Comparison of ENCODE assay signal across 20 cellular contexts in the genomic region with DNA sequence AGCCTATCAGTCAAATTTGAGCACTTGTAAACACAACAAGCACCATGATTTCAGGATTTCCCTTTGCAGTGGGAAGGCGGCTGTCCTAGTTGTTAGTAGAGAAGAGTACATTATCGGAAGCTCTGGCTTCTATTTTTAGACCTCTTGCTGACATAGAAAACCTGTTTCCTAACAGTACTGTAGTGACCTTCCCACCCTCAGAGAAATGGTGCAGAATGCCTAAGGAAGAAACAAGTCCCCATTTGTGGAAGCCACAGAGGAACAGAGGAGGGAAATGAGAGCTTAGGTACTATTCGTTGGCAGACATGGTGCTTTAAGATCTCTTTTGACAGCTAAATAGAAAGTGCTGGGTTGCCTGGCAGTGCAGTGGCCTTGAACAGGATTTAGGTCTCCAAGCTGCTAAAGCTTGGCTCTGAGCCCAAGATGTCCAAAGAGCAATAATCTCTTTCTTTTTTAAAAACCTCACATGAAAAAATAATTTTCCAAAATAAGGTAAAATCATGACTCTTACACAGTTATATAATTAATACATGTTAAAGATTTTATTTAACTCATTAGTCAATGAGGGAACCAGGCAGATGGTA. TPM values are rescaled to one million over a fixed set of nuclear protein-coding genes. Genes with fewer than 3 reads are reported as not detected.
DNase-seq lines count a peak whose midpoint lies in the region; ATAC-seq, FAIRE-seq and TF ChIP-seq lines count a peak whose summit lies in the region.
"Had no signal": no experiment of that assay in that cellular context is flagged by ENCODE, and none has a peak within 500 bp of the region (broad histone marks: within the 10 kb centered on the region; RNA-seq: fewer than 3 reads in every experiment).

No MANE protein-coding gene starts in this region.

- no peak for TF ChIP-seq RAD21 in liver (IDR thresholded peaks at IDR 0.05)
- no peak for TF ChIP-seq RAD21 in HepG2 (CRISPR knock-in tag; IDR thresholded peaks at IDR 0.05)

- TF ChIP-seq CTCF in liver (IDR thresholded peaks at IDR 0.05; ENCODE audit: low read depth, low read length, missing input control): no peak
- no peak for TF ChIP-seq CTCF in HepG2 (CRISPR knock-in tag; IDR thresholded peaks at IDR 0.05)
- TF ChIP-seq CTCF in MCF 10A (IDR thresholded peaks at IDR 0.05; ENCODE audit: unreplicated experiment): no peak
- TF ChIP-seq CTCF in GM23338 (conservative IDR thresholded peaks at IDR 0.05; ENCODE audit: low read depth in 2 of 2): no peak

- H3K27ac ChIP-seq in liver (ENCODE audit: low read depth in 1 of 2, low read length in 2 of 2) (no peak overlapping the region), HepG2 (ENCODE audit: extremely low read length, insufficient read depth, low read length) (no peak overlapping the region), GM23338 (ENCODE audit: low read depth) (no peak overlapping the region)
- H3K27ac ChIP-seq: A549 had no signal

- H3K27me3 Mint-ChIP-seq in MCF 10A (ENCODE audit: insufficient read depth, unreplicated experiment) (peaks cover 48% of the 10 kb centered on the region), GM23338 (ENCODE audit: insufficient read depth, low read depth, poor library complexity) (no peaks in the 10 kb centered on the region)

- TF ChIP-seq POLR2A in HepG2 (IDR thresholded peaks at IDR 0.05; ENCODE audit: insufficient read depth in 1 of 2, low read depth in 2 of 2, low read length in 2 of 2): no peak

- H3F3A ChIP-seq in GM23338 (replicated peaks; ENCODE audit: low read depth): no peaks in the 10 kb centered on the region

- ATAC-seq in HepG2: no peak
- no peak for ATAC-seq in GM23338
- ATAC-seq: A549, SK-N-SH treated with all-trans-retinoic acid at 6 μM for 48 hours had no signal

- H3K4me3 ChIP-seq in liver (ENCODE audit: low read depth in 1 of 3, low read length in 3 of 3) (no peak overlapping the region), HepG2 (replicated peaks in 1 of 3; ENCODE audit: insufficient read depth in 1 of 3, low read depth in 2 of 3, low read length in 3 of 3) (no peak overlapping the region), GM23338 (no peak overlapping the region)
- H3K4me3 ChIP-seq: A549, HAP-1 had no signal

- H3K36me3 ChIP-seq in liver (ENCODE audit: control insufficient read depth in 4 of 4, insufficient read depth in 3 of 4, low read depth in 1 of 4, low read length in 3 of 4) (no peaks in the 10 kb centered on the region), HepG2 (replicated peaks in 1 of 2; ENCODE audit: control insufficient read depth in 1 of 2, insufficient read depth in 2 of 2, low read length in 2 of 2) (no peaks in the 10 kb centered on the region), GM23338 (ENCODE audit: insufficient read depth) (no peaks in the 10 kb centered on the region)
- H3K36me3 ChIP-seq: HAP-1 had no signal

- H3K4me1 Mint-ChIP-seq in MCF 10A (ENCODE audit: insufficient read depth, unreplicated experiment) (no peaks in the 10 kb centered on the region), GM23338 (no peaks in the 10 kb centered on the region)

- H3K9me3 Mint-ChIP-seq in MCF 10A (ENCODE audit: unreplicated experiment) (no peaks in the 10 kb centered on the region), GM23338 (no peaks in the 10 kb centered on the region)

- H3K27me3 ChIP-seq in liver (ENCODE audit: control insufficient read depth in 4 of 4, insufficient read depth in 4 of 4, low read length in 3 of 4): no peaks in the 10 kb centered on the region
- H3K27me3 ChIP-seq in HepG2 (ENCODE audit: control insufficient read depth in 1 of 2, insufficient read depth in 2 of 2, low read length in 2 of 2): no peaks in the 10 kb centered on the region
- H3K27me3 ChIP-seq in GM23338 (ENCODE audit: insufficient read depth): no peaks in the 10 kb centered on the region

- in situ Hi-C loops in HepG2 (cut with HindIII; ENCODE audit: extremely low pct_ligation_motif_present, low pct_unique_long_range_greater_than_20kb): no loop called here

- no peaks in the 10 kb centered on the region for H3K36me3 Mint-ChIP-seq in MCF 10A (ENCODE audit: insufficient read depth, unreplicated experiment)
- H3K36me3 Mint-ChIP-seq in GM23338 (ENCODE audit: low read depth): no peaks in the 10 kb centered on the region; the same call in 2 of the 3 replicates

- POLR2A ChIA-PET in HepG2 (lab: Yijun Ruan, JAX) (no interaction called here), MCF 10A (lab: Yijun Ruan, JAX) (interaction anchor here (0.6 kb wide), 1 partner anchor 707 kb away, joined by 3 read pairs; no protein-coding TSS in a partner anchor)

- 46% methylated on average over 3 of the region's 3 CpGs for WGBS in liver
- 21% methylated on average over 3 of the region's 3 CpGs for WGBS in HepG2 (ENCODE audit: low lambda C conversion rate)

- H4K20me1 ChIP-seq in HepG2 (ENCODE audit: insufficient read depth, low read length) (no peaks in the 10 kb centered on the region), GM23338 (replicated peaks; ENCODE audit: insufficient read depth) (no peaks in the 10 kb centered on the region)

- TF ChIP-seq EP300 in HepG2 (IDR thresholded peaks at IDR 0.05; ENCODE audit: low read depth in 2 of 2, low read length in 2 of 2) (no peak), HepG2 (CRISPR knock-in tag; IDR thresholded peaks at IDR 0.05; ENCODE audit: borderline replicate concordance) (no peak)

- no peaks in the 10 kb centered on the region for H3K9me2 ChIP-seq in GM23338 (ENCODE audit: insufficient read depth)

- no peaks in the 10 kb centered on the region for H3K79me2 ChIP-seq in HepG2 (ENCODE audit: insufficient read depth, low read length)
- H3K79me2 ChIP-seq in GM23338 (replicated peaks; ENCODE audit: insufficient read depth): no peaks in the 10 kb centered on the region

- no peak overlapping the region for H3K9ac ChIP-seq in liver (ENCODE audit: low read depth in 1 of 2, low read length in 2 of 2)
- no peak overlapping the region for H3K9ac ChIP-seq in HepG2 (ENCODE audit: insufficient read depth, low read depth, low read length)

- intact Hi-C loops in HepG2 (cut with micrococcal nuclease; ENCODE audit: unreplicated experiment): no loop called here
- intact Hi-C loops in MCF 10A (cut with micrococcal nuclease): no loop called here

- CTCF ChIA-PET in HepG2 (lab: Yijun Ruan, JAX; ENCODE audit: low intra/inter-chr PET ratio, low total read pairs) (no interaction called here), MCF 10A (lab: Yijun Ruan, JAX) (no interaction called here)

- DNase-seq in HepG2 (ENCODE audit: low spot score): no peak
- peak; percentile 20 for DNase-seq in cerebellum (ENCODE audit: low spot score)
- DNase-seq in midbrain (lab: John Stamatoyannopoulos, UW): peak; percentile 10
- DNase-seq in MCF 10A (ENCODE audit: unreplicated experiment): no peak
- DNase-seq in GM19240 (ENCODE audit: insufficient read length, low spot score): no peak
- no peak for DNase-seq in GM23338 (ENCODE audit: low spot score)
- DNase-seq in SHP77 treated with DMSO at 0.1 percent for 48 hours (lab: John Stamatoyannopoulos, UW): no peak
- DNase-seq: NCI-H1436; NCI-H2029 treated with DMSO at 0.1 percent for 48 hours; NCI-H524 treated with DMSO at 0.1 percent for 48 hours; NK-92 treated with Interleukin-12 subunit alpha and Interleukin-12 subunit beta, amount 100 ng/mL, for 24 hours; SHP77 had no signal

- H3K4me2 ChIP-seq in HepG2 (ENCODE audit: low read depth, low read length) (no peak overlapping the region), GM23338 (no peak overlapping the region)
- H3K4me2 ChIP-seq: A549 had no signal

- BruUV-seq in HepG2 (replicated peaks; lab: Mats Ljungman, UMichigan) (no TSS peak), MCF 10A (replicated peaks; lab: Mats Ljungman, UMichigan) (no TSS peak)

- FAIRE-seq in HepG2 (lab: Jason Lieb, UNC): no peak
- FAIRE-seq: GM19239 had no signal

- H2AFZ ChIP-seq in HepG2 (ENCODE audit: low read length) (no peak overlapping the region), GM23338 (no peak overlapping the region)

- no peak overlapping the region for H3K27ac Mint-ChIP-seq in MCF 10A (ENCODE audit: low read depth, unreplicated experiment)
- no peak overlapping the region for H3K27ac Mint-ChIP-seq in GM23338

- H3K9me3 ChIP-seq in liver (ENCODE audit: control insufficient read depth in 4 of 4, low read length in 3 of 4) (peaks cover 0 to 3% (median 0%) of the 10 kb centered on the region in 4 donors), HepG2 (ENCODE audit: low read length) (no peaks in the 10 kb centered on the region)
- H3K9me3 ChIP-seq: A549, HAP-1 had no signal

- no peaks in the 10 kb centered on the region for H3K4me1 ChIP-seq in liver (ENCODE audit: control insufficient read depth in 4 of 4, insufficient read depth in 4 of 4, low read length in 3 of 4)
- H3K4me1 ChIP-seq in HepG2 (ENCODE audit: insufficient read depth, low read length): no peaks in the 10 kb centered on the region
- no peaks in the 10 kb centered on the region for H3K4me1 ChIP-seq in GM23338 (ENCODE audit: insufficient read depth)
- H3K4me1 ChIP-seq: A549, HAP-1 had no signal

- H3K4me3 Mint-ChIP-seq in MCF 10A (ENCODE audit: unreplicated experiment) (no peak overlapping the region), GM23338 (no peak overlapping the region)

RNA-seq across cellular contexts. Expression of a gene that starts 24.9 kb away (rescaled TPM):
- total RNA-seq in liver (not detected), HepG2 (2016; rRNA removed; fragmentation: Illumina TruSeq; extraction: Trizol) (not detected in 2 replicates), cerebellum (44.4 TPM), MCF 10A (2022) (not detected in 2 replicates)
- polyA plus RNA-seq in liver (not detected), HepG2 (2011; rRNA removed) (not detected in 2 replicates), GM23338 (2016; fragmentation: Nextera tagmentation; extraction: Ambion mirVana) (not detected in 2 replicates)
- total RNA-seq in HepG2 (2016; cell fraction: cytosol; rRNA removed; fragmentation: Illumina TruSeq; extraction: Trizol; ENCODE audit: low read depth): not detected in 2 replicates
- total RNA-seq in HepG2 (2016; cell fraction: insoluble cytoplasmic fraction; rRNA removed; fragmentation: Illumina TruSeq; extraction: Trizol): not detected in 2 replicates
- not detected in 2 replicates for total RNA-seq in HepG2 (2016; cell fraction: membrane; rRNA removed; fragmentation: Illumina TruSeq; extraction: Trizol)
- total RNA-seq in HepG2 (2016; cell fraction: nucleus; rRNA removed; fragmentation: Illumina TruSeq; extraction: Trizol): not detected in 2 replicates
- polyA plus RNA-seq in HepG2 (2011; cell fraction: cytosol; rRNA removed): not detected in 2 replicates
- polyA plus RNA-seq in HepG2 (2011; cell fraction: nucleus; rRNA removed): not detected in 2 replicates
- polyA plus RNA-seq in HepG2 (2012): not detected in 2 replicates
- polyA plus RNA-seq in HepG2 (2016; cell fraction: cytosol; fragmentation: Illumina TruSeq; extraction: Trizol; ENCODE audit: low read depth): not detected in 2 replicates
- not detected in 2 replicates for polyA plus RNA-seq in HepG2 (2016; cell fraction: insoluble cytoplasmic fraction; fragmentation: Illumina TruSeq; extraction: Trizol; ENCODE audit: low read depth)
- polyA plus RNA-seq in HepG2 (2016; cell fraction: membrane; fragmentation: Illumina TruSeq; extraction: Trizol; ENCODE audit: low read depth): not detected in 2 replicates
- polyA plus RNA-seq in HepG2 (2016; cell fraction: nucleus; fragmentation: Illumina TruSeq; extraction: Trizol; ENCODE audit: insufficient read depth, low read depth): not detected in 2 replicates
- not detected in 2 replicates for polyA minus RNA-seq in HepG2 (2011; rRNA and poly(A)+ RNA removed; ENCODE audit: low replicate concordance)
- not detected in 2 replicates for polyA minus RNA-seq in HepG2 (2011; cell fraction: cytosol; rRNA and poly(A)+ RNA removed)
- not detected in 2 replicates for polyA minus RNA-seq in HepG2 (2011; cell fraction: nucleus; rRNA and poly(A)+ RNA removed)
- not detected in 2 replicates for total RNA-seq in GM23338 (2014; rRNA removed; shearing (Covaris generic))
- total RNA-seq: HT1080, LHCN-M2, OCI-LY7 had no signal
- polyA plus RNA-seq: A549 had no signal

Comparison
In these comparisons a context has a peak if more than half of its experiments do, and no peak if none do; other contexts are left out.
1. DNase-seq: peak in cerebellum (single experiment) and midbrain (single experiment); none in HepG2 (single experiment), MCF 10A (single experiment), GM19240 (single experiment), GM23338 (single experiment) and SHP77 treated with DMSO at 0.1 percent for 48 hours (single experiment).
2. RNA of a gene that starts 24.9 kb away (total RNA-seq): 44.4 TPM in cerebellum (single experiment); not detected in liver, not detected in HepG2, not detected in MCF 10A and not detected in GM23338; every median in the first group is over 10 times any median in the second.